ENCODE assay signal across 9 cellular contexts in genomic region chr16:4679854-4680636, GRCh38. TPM values are rescaled to one million over a fixed set of nuclear protein-coding genes. Genes with fewer than 3 reads are reported as not detected.
DNase-seq lines count a peak whose midpoint lies in the region; ATAC-seq lines count a peak whose summit lies in the region.
"Had no signal": no experiment of that assay in that cellular context is flagged by ENCODE, and none has a peak within 500 bp of the region (broad histone marks: within the 10 kb centered on the region; RNA-seq: fewer than 3 reads in every experiment).

No MANE protein-coding gene starts in this region.

- peak overlapping the region in 6 of 7 experiments; percentile 2 to 34 (median 17) for H3K4me3 ChIP-seq in skin epidermis

- intact Hi-C loops in activated CD4-positive, alpha-beta memory T cell treated with anti-CD3 and anti-CD28 coated beads for 36 hours (cut with micrococcal nuclease): loop anchor here (5.0 kb wide), 1 partner anchor 63 kb away; no protein-coding TSS in a partner anchor
- intact Hi-C loops in left ventricle myocardium superior (cut with micrococcal nuclease): no loop called here

- H3K4me3 Mint-ChIP-seq in activated CD4-positive, alpha-beta memory T cell treated with anti-CD3 and anti-CD28 coated beads for 36 hours: no peak overlapping the region

- POLR2A ChIA-PET in activated CD4-positive, alpha-beta memory T cell treated with anti-CD3 and anti-CD28 coated beads for 36 hours (lab: Charles Lee): interaction anchor here (0.5 kb wide), 1 partner anchor 274 kb away, joined by 6 read pairs; no protein-coding TSS in a partner anchor

- H3K27me3 Mint-ChIP-seq in activated CD4-positive, alpha-beta memory T cell treated with anti-CD3 and anti-CD28 coated beads for 36 hours: no peaks in the 10 kb centered on the region

- H3K4me1 Mint-ChIP-seq in activated CD4-positive, alpha-beta memory T cell treated with anti-CD3 and anti-CD28 coated beads for 36 hours (ENCODE audit: low read depth): peaks cover 24% of the 10 kb centered on the region

- DNase-seq in HPDE6-E6E7 (ENCODE audit: extremely low spot score) (peak; percentile 66), left ventricle myocardium superior (peak; percentile 83), NCI-H1436 (lab: John Stamatoyannopoulos, UW) (no peak), activated T-cell treated with anti-CD3 and anti-CD28 coated beads for 4 hours (no peak)
- peak; percentile 17 for DNase-seq in activated CD4-positive, alpha-beta memory T cell treated with anti-CD3 and anti-CD28 coated beads for 36 hours
- no peak for DNase-seq in activated CD8-positive, alpha-beta memory T cell treated with anti-CD3 and anti-CD28 coated beads, Interleukin-2, amount 50 U/mL, for 4 hours
- DNase-seq: islet precursor cell had no signal

- H3K27ac ChIP-seq in skin epidermis: peak overlapping the region in 20 of 21 experiments; percentile 2 to 81 (median 35)

- peak; percentile 2 for ATAC-seq in left ventricle myocardium superior
- no peak for ATAC-seq in HG03175 (IDR thresholded peaks at IDR 0.05; ENCODE audit: unreplicated experiment)

- CTCF ChIA-PET in activated CD4-positive, alpha-beta memory T cell treated with anti-CD3 and anti-CD28 coated beads for 36 hours (lab: Charles Lee): no interaction called here

- no peaks in the 10 kb centered on the region for H3K9me3 Mint-ChIP-seq in activated CD4-positive, alpha-beta memory T cell treated with anti-CD3 and anti-CD28 coated beads for 36 hours

- H3K36me3 Mint-ChIP-seq in activated CD4-positive, alpha-beta memory T cell treated with anti-CD3 and anti-CD28 coated beads for 36 hours: peaks cover 8% of the 10 kb centered on the region

- H3K27ac Mint-ChIP-seq in activated CD4-positive, alpha-beta memory T cell treated with anti-CD3 and anti-CD28 coated beads for 36 hours: no peak overlapping the region

RNA-seq across cellular contexts. Expression of gene NUDT16L1, which starts 13.3 kb away (rescaled TPM):
- total RNA-seq in activated CD4-positive, alpha-beta memory T cell treated with anti-CD3 and anti-CD28 coated beads for 36 hours: 10 to 100 TPM; 22.2 to 23.6 TPM
- total RNA-seq in left ventricle myocardium superior: 51.7 TPM

RNA-seq across cellular contexts. Expression of gene ANKS3, which starts 54.0 kb away (rescaled TPM):
- total RNA-seq in activated CD4-positive, alpha-beta memory T cell treated with anti-CD3 and anti-CD28 coated beads for 36 hours: 10 to 100 TPM; 11.7 to 13.3 TPM
- 7.8 TPM for total RNA-seq in left ventricle myocardium superior

RNA-seq across cellular contexts. Expression of gene DNAAF8, which starts 54.3 kb away (rescaled TPM):
- under 1 TPM in 1 of 2 experiments, not detected in 1; 0.31 TPM for total RNA-seq in activated CD4-positive, alpha-beta memory T cell treated with anti-CD3 and anti-CD28 coated beads for 36 hours
- total RNA-seq in left ventricle myocardium superior: 0.30 TPM

RNA-seq across cellular contexts. Expression of gene MGRN1, which starts 55.4 kb away (rescaled TPM):
- total RNA-seq in activated CD4-positive, alpha-beta memory T cell treated with anti-CD3 and anti-CD28 coated beads for 36 hours: 10 to 100 TPM; 72.7 to 73.2 TPM
- 31.6 TPM for total RNA-seq in left ventricle myocardium superior

Comparison
In these comparisons a context has a peak if more than half of its experiments do, and no peak if none do; other contexts are left out.
1. DNase-seq: peak in HPDE6-E6E7 (single experiment), activated CD4-positive, alpha-beta memory T cell treated with anti-CD3 and anti-CD28 coated beads for 36 hours (single experiment) and left ventricle myocardium superior (single experiment); none in NCI-H1436 (single experiment), activated T-cell treated with anti-CD3 and anti-CD28 coated beads for 4 hours (single experiment) and activated CD8-positive, alpha-beta memory T cell treated with anti-CD3 and anti-CD28 coated beads, Interleukin-2, amount 50 U/mL, for 4 hours (single experiment).